In the genomic region with DNA sequence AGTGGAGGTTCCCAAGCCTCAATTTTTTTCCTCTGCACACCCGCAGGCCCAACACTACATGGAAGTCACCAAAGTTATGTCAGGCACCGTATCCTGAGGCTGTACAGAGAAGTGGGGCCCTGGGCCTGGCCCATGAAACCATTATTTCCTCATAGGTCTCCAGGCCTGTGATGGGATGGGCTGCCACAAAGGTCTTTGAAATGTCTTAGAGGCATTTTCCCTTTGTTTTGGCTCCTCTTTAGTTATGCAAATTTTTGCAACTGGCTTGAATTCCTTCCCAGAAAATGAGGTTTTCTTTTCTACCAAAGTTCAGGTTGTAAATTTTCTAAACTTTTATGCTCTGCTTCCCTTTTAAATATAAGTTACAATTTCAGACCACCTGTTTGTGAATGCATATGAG, we compare ENCODE assay signal across 1 cellular context.
TF ChIP-seq lines count a peak whose summit lies in the region.

No MANE protein-coding gene starts in this region.

TF ChIP-seq in GM23338, 12 proteins besides CTCF, POLR2A, EP300 and RAD21:
- TF ChIP-seq, protein P1, sequence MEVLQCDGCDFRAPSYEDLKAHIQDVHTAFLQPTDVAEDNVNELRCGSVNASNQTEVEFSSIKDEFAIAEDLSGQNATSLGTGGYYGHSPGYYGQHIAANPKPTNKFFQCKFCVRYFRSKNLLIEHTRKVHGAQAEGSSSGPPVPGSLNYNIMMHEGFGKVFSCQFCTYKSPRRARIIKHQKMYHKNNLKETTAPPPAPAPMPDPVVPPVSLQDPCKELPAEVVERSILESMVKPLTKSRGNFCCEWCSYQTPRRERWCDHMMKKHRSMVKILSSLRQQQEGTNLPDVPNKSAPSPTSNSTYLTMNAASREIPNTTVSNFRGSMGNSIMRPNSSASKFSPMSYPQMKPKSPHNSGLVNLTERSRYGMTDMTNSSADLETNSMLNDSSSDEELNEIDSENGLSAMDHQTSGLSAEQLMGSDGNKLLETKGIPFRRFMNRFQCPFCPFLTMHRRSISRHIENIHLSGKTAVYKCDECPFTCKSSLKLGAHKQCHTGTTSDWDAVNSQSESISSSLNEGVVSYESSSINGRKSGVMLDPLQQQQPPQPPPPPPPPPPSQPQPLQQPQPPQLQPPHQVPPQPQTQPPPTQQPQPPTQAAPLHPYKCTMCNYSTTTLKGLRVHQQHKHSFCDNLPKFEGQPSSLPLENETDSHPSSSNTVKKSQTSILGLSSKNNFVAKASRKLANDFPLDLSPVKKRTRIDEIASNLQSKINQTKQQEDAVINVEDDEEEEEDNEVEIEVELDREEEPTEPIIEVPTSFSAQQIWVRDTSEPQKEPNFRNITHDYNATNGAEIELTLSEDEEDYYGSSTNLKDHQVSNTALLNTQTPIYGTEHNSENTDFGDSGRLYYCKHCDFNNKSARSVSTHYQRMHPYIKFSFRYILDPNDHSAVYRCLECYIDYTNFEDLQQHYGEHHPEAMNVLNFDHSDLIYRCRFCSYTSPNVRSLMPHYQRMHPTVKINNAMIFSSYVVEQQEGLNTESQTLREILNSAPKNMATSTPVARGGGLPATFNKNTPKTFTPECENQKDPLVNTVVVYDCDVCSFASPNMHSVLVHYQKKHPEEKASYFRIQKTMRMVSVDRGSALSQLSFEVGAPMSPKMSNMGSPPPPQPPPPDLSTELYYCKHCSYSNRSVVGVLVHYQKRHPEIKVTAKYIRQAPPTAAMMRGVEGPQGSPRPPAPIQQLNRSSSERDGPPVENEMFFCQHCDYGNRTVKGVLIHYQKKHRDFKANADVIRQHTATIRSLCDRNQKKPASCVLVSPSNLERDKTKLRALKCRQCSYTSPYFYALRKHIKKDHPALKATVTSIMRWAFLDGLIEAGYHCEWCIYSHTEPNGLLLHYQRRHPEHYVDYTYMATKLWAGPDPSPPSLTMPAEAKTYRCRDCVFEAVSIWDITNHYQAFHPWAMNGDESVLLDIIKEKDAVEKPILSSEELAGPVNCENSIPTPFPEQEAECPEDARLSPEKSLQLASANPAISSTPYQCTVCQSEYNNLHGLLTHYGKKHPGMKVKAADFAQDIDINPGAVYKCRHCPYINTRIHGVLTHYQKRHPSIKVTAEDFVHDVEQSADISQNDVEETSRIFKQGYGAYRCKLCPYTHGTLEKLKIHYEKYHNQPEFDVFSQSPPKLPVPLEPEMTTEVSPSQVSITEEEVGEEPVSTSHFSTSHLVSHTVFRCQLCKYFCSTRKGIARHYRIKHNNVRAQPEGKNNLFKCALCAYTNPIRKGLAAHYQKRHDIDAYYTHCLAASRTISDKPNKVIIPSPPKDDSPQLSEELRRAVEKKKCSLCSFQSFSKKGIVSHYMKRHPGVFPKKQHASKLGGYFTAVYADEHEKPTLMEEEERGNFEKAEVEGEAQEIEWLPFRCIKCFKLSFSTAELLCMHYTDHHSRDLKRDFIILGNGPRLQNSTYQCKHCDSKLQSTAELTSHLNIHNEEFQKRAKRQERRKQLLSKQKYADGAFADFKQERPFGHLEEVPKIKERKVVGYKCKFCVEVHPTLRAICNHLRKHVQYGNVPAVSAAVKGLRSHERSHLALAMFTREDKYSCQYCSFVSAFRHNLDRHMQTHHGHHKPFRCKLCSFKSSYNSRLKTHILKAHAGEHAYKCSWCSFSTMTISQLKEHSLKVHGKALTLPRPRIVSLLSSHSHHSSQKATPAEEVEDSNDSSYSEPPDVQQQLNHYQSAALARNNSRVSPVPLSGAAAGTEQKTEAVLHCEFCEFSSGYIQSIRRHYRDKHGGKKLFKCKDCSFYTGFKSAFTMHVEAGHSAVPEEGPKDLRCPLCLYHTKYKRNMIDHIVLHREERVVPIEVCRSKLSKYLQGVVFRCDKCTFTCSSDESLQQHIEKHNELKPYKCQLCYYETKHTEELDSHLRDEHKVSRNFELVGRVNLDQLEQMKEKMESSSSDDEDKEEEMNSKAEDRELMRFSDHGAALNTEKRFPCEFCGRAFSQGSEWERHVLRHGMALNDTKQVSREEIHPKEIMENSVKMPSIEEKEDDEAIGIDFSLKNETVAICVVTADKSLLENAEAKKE (CRISPR knock-in tag; IDR thresholded peaks at IDR 0.05), result 0 out of 2 replicates have a peak, but pooled peaks have one; percentile 2
- TF ChIP-seq JUNB (IDR thresholded peaks at IDR 0.05; ENCODE audit: unreplicated experiment), result no peak
TF ChIP-seq in GM23338: peak in this region for 1.
